10 cellular contexts compared by ENCODE assay signal in the genomic region with DNA sequence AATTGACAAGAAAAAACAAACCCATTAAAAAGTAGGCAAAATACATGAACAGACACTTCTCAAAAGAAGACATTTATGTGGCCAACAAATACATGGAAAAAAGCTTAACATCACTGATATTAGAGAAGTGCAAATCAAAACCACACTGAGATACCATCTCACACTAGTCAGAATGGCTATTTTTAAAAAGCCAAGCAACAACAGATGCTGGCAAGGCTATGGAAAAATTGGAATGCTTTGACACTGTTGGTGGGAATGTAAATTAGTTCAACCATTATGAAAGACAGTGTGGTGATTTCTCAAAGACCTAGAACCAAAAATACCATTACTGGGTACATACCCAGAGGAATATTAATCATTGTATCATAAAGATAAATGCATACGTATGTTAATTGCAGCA.
"Had no signal": no experiment of that assay in that cellular context is flagged by ENCODE, and none has a peak within 500 bp of the region (broad histone marks: within the 10 kb centered on the region; RNA-seq: fewer than 3 reads in every experiment).

No MANE protein-coding gene starts in this region.

- H3K4me3 ChIP-seq: GM23248, HAP-1 had no signal

- H3K4me2 ChIP-seq: KMS-11 had no signal

- H3K36me3 Mint-ChIP-seq: IgD-negative memory B cell had no signal

- H3K27me3 Mint-ChIP-seq: IgD-negative memory B cell had no signal

- H3K27ac Mint-ChIP-seq: HFFc6, IgD-negative memory B cell had no signal

- H3K4me3 Mint-ChIP-seq: HFFc6, IgD-negative memory B cell had no signal

- DNase-seq: GM23248, GOT3, H7, HFFc6, KBM-7 had no signal

- ATAC-seq: HCT116, HepG2 had no signal

- H3K4me1 ChIP-seq: HAP-1 had no signal

- H3K27ac ChIP-seq: GM23248, KMS-11 had no signal

- H3K9ac ChIP-seq: GM23248, KMS-11 had no signal

- H3K9me3 ChIP-seq: HAP-1 had no signal

- H2AFZ ChIP-seq: GM23248 had no signal

- H3K4me1 Mint-ChIP-seq: IgD-negative memory B cell had no signal

- H3K36me3 ChIP-seq: HAP-1 had no signal
